ENCODE assay signal across 1 cellular context in the genomic region with DNA sequence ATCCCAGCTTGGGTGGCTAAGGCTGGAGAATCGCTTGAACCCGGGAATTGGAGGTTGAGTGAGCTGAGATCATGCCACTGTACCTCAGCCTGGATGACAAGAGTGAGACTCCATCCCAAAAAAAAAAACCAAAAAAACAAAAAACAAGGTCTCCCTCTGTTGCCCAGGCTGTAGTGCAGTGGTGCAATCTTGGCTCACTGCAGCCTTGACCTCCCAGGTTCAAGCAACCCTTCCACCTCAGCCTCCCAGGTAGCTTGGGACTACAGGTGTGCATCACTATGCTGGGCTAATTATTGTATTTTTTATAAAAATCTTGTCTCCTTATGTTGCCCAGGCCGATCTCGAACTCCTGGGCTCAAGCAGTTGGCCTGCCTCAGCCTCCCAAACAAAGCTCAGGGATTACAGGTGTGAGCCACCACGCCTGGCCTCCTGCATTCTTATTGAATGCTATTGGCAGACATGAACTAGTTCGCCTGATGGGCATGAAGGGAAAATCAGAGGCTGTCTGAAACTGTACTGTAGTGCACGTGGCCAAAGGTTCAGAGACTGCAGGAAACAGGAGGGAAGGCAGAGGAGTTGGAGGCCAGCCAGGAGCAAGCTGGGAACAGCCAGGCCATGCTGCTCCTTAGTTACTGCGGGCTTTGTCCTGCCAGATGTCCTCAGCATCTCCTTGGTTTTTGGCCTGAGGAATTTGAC.
TF ChIP-seq lines count a peak whose summit lies in the region.

No MANE protein-coding gene starts in this region.

TF ChIP-seq in HepG2, 621 proteins besides CTCF, POLR2A, EP300 and RAD21 (continued from another document and continues in another):
- TF ChIP-seq, protein P1, sequence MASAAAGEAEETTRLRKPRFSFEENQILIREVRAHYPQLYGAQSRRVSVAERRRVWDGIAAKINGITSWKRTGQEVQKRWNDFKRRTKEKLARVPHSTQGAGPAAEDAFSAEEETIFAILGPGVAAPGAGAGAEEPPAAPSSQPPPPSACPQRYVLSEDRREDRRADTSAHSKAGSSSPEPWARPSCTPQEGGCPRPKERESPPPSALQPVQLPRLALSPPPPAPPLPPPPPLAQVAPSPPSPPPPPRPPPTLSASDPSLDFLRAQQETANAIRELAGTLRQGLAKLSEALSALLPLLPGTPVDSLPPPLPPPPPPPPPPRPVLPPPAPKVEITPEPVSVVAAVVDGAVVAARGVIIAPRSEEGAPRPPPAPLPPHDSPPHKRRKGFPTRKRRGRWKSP (CRISPR knock-in tag; IDR thresholded peaks at IDR 0.05) = 0 out of 2 replicates have a peak, but pooled peaks have one; percentile 40
- TF ChIP-seq, protein P2, sequence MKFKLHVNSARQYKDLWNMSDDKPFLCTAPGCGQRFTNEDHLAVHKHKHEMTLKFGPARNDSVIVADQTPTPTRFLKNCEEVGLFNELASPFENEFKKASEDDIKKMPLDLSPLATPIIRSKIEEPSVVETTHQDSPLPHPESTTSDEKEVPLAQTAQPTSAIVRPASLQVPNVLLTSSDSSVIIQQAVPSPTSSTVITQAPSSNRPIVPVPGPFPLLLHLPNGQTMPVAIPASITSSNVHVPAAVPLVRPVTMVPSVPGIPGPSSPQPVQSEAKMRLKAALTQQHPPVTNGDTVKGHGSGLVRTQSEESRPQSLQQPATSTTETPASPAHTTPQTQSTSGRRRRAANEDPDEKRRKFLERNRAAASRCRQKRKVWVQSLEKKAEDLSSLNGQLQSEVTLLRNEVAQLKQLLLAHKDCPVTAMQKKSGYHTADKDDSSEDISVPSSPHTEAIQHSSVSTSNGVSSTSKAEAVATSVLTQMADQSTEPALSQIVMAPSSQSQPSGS (CRISPR knock-in tag; IDR thresholded peaks at IDR 0.05) = no peak
- TF ChIP-seq TAF1 (CRISPR knock-in tag; IDR thresholded peaks at IDR 0.05) = no peak
- no peak for TF ChIP-seq POLR2AphosphoS5 (IDR thresholded peaks at IDR 0.05; ENCODE audit: low read depth, low read length)
- TF ChIP-seq ZNF562 (CRISPR knock-in tag; IDR thresholded peaks at IDR 0.05; ENCODE audit: borderline replicate concordance) = no peak
- no peak for TF ChIP-seq NR2C2 (CRISPR knock-in tag; IDR thresholded peaks at IDR 0.05; ENCODE audit: borderline replicate concordance)
- TF ChIP-seq ZNF598 (CRISPR knock-in tag; IDR thresholded peaks at IDR 0.05; ENCODE audit: borderline replicate concordance) = peak; percentile 80
- TF ChIP-seq, protein P3, sequence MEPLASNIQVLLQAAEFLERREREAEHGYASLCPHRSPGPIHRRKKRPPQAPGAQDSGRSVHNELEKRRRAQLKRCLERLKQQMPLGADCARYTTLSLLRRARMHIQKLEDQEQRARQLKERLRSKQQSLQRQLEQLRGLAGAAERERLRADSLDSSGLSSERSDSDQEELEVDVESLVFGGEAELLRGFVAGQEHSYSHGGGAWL (CRISPR knock-in tag; IDR thresholded peaks at IDR 0.05) = no peak
- no peak for TF ChIP-seq HOXA5 (CRISPR knock-in tag; IDR thresholded peaks at IDR 0.05)
- TF ChIP-seq AGO2 (optimal IDR thresholded peaks at IDR 0.05; ENCODE audit: low read depth, low read length) = no peak
- TF ChIP-seq, protein P4, sequence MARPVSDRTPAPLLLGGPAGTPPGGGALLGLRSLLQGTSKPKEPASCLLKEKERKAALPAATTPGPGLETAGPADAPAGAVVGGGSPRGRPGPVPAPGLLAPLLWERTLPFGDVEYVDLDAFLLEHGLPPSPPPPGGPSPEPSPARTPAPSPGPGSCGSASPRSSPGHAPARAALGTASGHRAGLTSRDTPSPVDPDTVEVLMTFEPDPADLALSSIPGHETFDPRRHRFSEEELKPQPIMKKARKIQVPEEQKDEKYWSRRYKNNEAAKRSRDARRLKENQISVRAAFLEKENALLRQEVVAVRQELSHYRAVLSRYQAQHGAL (CRISPR knock-in tag; IDR thresholded peaks at IDR 0.05; ENCODE audit: not compliant biosample characterization) = no peak
- TF ChIP-seq TBX3 (IDR thresholded peaks at IDR 0.05; ENCODE audit: borderline replicate concordance) = no peak
- TF ChIP-seq ZNF460 (CRISPR knock-in tag; IDR thresholded peaks at IDR 0.05; ENCODE audit: borderline replicate concordance) = peak; percentile 87
- peak; percentile 64; the same call in 1 of the 2 replicates for TF ChIP-seq HMG20A (CRISPR knock-in tag; IDR thresholded peaks at IDR 0.05; ENCODE audit: borderline replicate concordance)
- no peak for TF ChIP-seq MAF1 (CRISPR knock-in tag; IDR thresholded peaks at IDR 0.05; ENCODE audit: borderline replicate concordance)
- no peak for TF ChIP-seq MTF1 (CRISPR knock-in tag; IDR thresholded peaks at IDR 0.05)
- TF ChIP-seq THYN1 (CRISPR knock-in tag; IDR thresholded peaks at IDR 0.05; ENCODE audit: borderline replicate concordance, low read depth) = no peak
- TF ChIP-seq NRL (CRISPR knock-in tag; IDR thresholded peaks at IDR 0.05; ENCODE audit: borderline replicate concordance) = no peak
- TF ChIP-seq ZNF143 (CRISPR knock-in tag; IDR thresholded peaks at IDR 0.05) = peak; percentile 45; the same call in 1 of the 2 replicates
- no peak; the same call in 1 of the 2 replicates for TF ChIP-seq ZNF335 (CRISPR knock-in tag; IDR thresholded peaks at IDR 0.05)
- TF ChIP-seq ZNF660 (CRISPR knock-in tag; IDR thresholded peaks at IDR 0.05; ENCODE audit: borderline replicate concordance, low read depth) = no peak
- no peak for TF ChIP-seq SMARCE1 (IDR thresholded peaks at IDR 0.05; ENCODE audit: borderline replicate concordance)
- TF ChIP-seq NR2F2 (IDR thresholded peaks at IDR 0.05; ENCODE audit: borderline replicate concordance, low read depth) = no peak
- no peak for TF ChIP-seq GATA4 (IDR thresholded peaks at IDR 0.05; ENCODE audit: borderline replicate concordance, low read depth)
- TF ChIP-seq IKZF1 (IDR thresholded peaks at IDR 0.05) = no peak
- TF ChIP-seq EZH2 (conservative IDR thresholded peaks at IDR 0.05; ENCODE audit: low read depth, low read length) = no peak
- TF ChIP-seq SPEN (CRISPR knock-in tag; IDR thresholded peaks at IDR 0.05; ENCODE audit: low read depth) = peak; percentile 61
- TF ChIP-seq AKAP8 (CRISPR knock-in tag; IDR thresholded peaks at IDR 0.05) = no peak
- no peak for TF ChIP-seq ISL2 (CRISPR knock-in tag; IDR thresholded peaks at IDR 0.05)
- no peak for TF ChIP-seq NFRKB (IDR thresholded peaks at IDR 0.05)
- TF ChIP-seq FOXK1 (CRISPR knock-in tag; IDR thresholded peaks at IDR 0.05; ENCODE audit: borderline replicate concordance, low read depth) = no peak
- no peak for TF ChIP-seq CERS6 (CRISPR knock-in tag; IDR thresholded peaks at IDR 0.05)
- TF ChIP-seq ZNF510 (CRISPR knock-in tag; IDR thresholded peaks at IDR 0.05; ENCODE audit: low read depth) = no peak
- TF ChIP-seq ZNF18 (CRISPR knock-in tag; IDR thresholded peaks at IDR 0.05; ENCODE audit: insufficient replicate concordance) = peak; percentile 48
- TF ChIP-seq ZNF326 (CRISPR knock-in tag; IDR thresholded peaks at IDR 0.05; ENCODE audit: borderline replicate concordance) = no peak
- TF ChIP-seq ZNF354B (CRISPR knock-in tag; IDR thresholded peaks at IDR 0.05) = no peak
- peak; percentile 88; the same call in 1 of the 2 replicates for TF ChIP-seq MYC (CRISPR knock-in tag; IDR thresholded peaks at IDR 0.05; ENCODE audit: borderline replicate concordance)
- TF ChIP-seq, protein P5, sequence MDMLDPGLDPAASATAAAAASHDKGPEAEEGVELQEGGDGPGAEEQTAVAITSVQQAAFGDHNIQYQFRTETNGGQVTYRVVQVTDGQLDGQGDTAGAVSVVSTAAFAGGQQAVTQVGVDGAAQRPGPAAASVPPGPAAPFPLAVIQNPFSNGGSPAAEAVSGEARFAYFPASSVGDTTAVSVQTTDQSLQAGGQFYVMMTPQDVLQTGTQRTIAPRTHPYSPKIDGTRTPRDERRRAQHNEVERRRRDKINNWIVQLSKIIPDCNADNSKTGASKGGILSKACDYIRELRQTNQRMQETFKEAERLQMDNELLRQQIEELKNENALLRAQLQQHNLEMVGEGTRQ (IDR thresholded peaks at IDR 0.05; ENCODE audit: low read depth, low read length) = peak; percentile 37
- TF ChIP-seq, protein P5 (CRISPR knock-in tag; IDR thresholded peaks at IDR 0.05; ENCODE audit: borderline replicate concordance) = peak; percentile 63; the same call in 1 of the 2 replicates
- no peak for TF ChIP-seq SMYD3 (CRISPR knock-in tag; IDR thresholded peaks at IDR 0.05)
- no peak for TF ChIP-seq PAF1 (CRISPR knock-in tag; IDR thresholded peaks at IDR 0.05)
- TF ChIP-seq ETV5 (CRISPR knock-in tag; IDR thresholded peaks at IDR 0.05; ENCODE audit: borderline replicate concordance) = peak; percentile 54; the same call in 1 of the 2 replicates
- no peak for TF ChIP-seq SNAPC2 (CRISPR knock-in tag; IDR thresholded peaks at IDR 0.05)
- no peak for TF ChIP-seq SIN3B (IDR thresholded peaks at IDR 0.05; ENCODE audit: low read length)
- TF ChIP-seq ZC3H13 (CRISPR knock-in tag; IDR thresholded peaks at IDR 0.05) = no peak
- peak; percentile 55 for TF ChIP-seq ZMYM4 (CRISPR knock-in tag; IDR thresholded peaks at IDR 0.05)
- TF ChIP-seq, protein P6, sequence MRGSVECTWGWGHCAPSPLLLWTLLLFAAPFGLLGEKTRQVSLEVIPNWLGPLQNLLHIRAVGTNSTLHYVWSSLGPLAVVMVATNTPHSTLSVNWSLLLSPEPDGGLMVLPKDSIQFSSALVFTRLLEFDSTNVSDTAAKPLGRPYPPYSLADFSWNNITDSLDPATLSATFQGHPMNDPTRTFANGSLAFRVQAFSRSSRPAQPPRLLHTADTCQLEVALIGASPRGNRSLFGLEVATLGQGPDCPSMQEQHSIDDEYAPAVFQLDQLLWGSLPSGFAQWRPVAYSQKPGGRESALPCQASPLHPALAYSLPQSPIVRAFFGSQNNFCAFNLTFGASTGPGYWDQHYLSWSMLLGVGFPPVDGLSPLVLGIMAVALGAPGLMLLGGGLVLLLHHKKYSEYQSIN (CRISPR knock-in tag; IDR thresholded peaks at IDR 0.05; ENCODE audit: borderline replicate concordance) = no peak
- peak; percentile 75 for TF ChIP-seq ELF3 (CRISPR knock-in tag; IDR thresholded peaks at IDR 0.05)
- TF ChIP-seq NFAT5 (CRISPR knock-in tag; IDR thresholded peaks at IDR 0.05) = no peak
- no peak for TF ChIP-seq PCBP1 (IDR thresholded peaks at IDR 0.05; ENCODE audit: borderline replicate concordance, low read depth, low read length)
